In genomic region chr21:36199021-36199420, GRCh38 we compare ENCODE assay signal across 23 cellular contexts. TPM values are rescaled to one million over a fixed set of nuclear protein-coding genes. Genes with fewer than 3 reads are reported as not detected.
A peak's percentile ranks its signal among the peaks of the same experiment; 100 is the strongest.
DNase-seq lines count a peak whose midpoint lies in the region; ATAC-seq and TF ChIP-seq lines count a peak whose summit lies in the region.
"Had no signal": no experiment of that assay in that cellular context is flagged by ENCODE, and none has a peak within 500 bp of the region (broad histone marks: within the 10 kb centered on the region; RNA-seq: fewer than 3 reads in every experiment).

No MANE protein-coding gene starts in this region.

- no peaks in the 10 kb centered on the region for H3K79me2 ChIP-seq in trophoblast cell (ENCODE audit: control insufficient read depth, insufficient read depth, low read length, poor library complexity)

- H3K23ac ChIP-seq in trophoblast cell (ENCODE audit: low read length), result no peak overlapping the region

- H2BK120ac ChIP-seq in trophoblast cell (ENCODE audit: insufficient read depth, low read length, poor library complexity), result peak overlapping the region; percentile 20

- no peak overlapping the region for H3K4me2 ChIP-seq in trophoblast cell (ENCODE audit: low read length)
- H3K4me2 ChIP-seq: KMS-11 had no signal

- no peak overlapping the region for H3K4ac ChIP-seq in trophoblast cell (ENCODE audit: low read depth, low read length)

- H4K8ac ChIP-seq in trophoblast cell (ENCODE audit: low read depth, low read length), result no peak overlapping the region

- peak overlapping the region; percentile 39 for H4K91ac ChIP-seq in trophoblast cell (ENCODE audit: low read depth, low read length)

- no peak for TF ChIP-seq CTCF in transverse colon (IDR thresholded peaks at IDR 0.05)

- H3K4me3 ChIP-seq in ectodermal cell (ENCODE audit: insufficient read depth, low read depth, low read length) (no peak overlapping the region), trophoblast cell (ENCODE audit: low read depth, low read length) (no peak overlapping the region), transverse colon (no peak overlapping the region)
- H3K4me3 ChIP-seq: HAP-1 had no signal

- H3K27me3 ChIP-seq in ectodermal cell (ENCODE audit: control insufficient read depth, insufficient read depth, low read length, poor library complexity, severe bottlenecking) (no peaks in the 10 kb centered on the region), trophoblast cell (ENCODE audit: insufficient read depth, low read length) (no peaks in the 10 kb centered on the region), transverse colon (no peaks in the 10 kb centered on the region)
- H3K27me3 ChIP-seq: BE2C had no signal

- WGBS in ectodermal cell, 2 experiments, result 94 to 95% methylated on average over 9 of the region's 9 CpGs
- no CpG with 5 or more reads among the region's 9 CpGs for WGBS in trophoblast cell (ENCODE audit: extremely low coverage, insufficient coverage, insufficient read length)
- WGBS in transverse colon (ENCODE audit: low coverage in 1 of 2), 2 donors, result 48 to 63% methylated on average over 6 to 9 of the region's 9 CpGs

- no peak overlapping the region for H2AK5ac ChIP-seq in trophoblast cell (ENCODE audit: low read length)

- H3K79me1 ChIP-seq in trophoblast cell (ENCODE audit: low read length), result peaks cover 15% of the 10 kb centered on the region

- H2BK12ac ChIP-seq in trophoblast cell (ENCODE audit: low read length), result peak overlapping the region; percentile 42

- in situ Hi-C loops in transverse colon (cut with MboI; ENCODE audit: low pct_ligation_motif_present in 1 of 4, low pct_unique_long_range_greater_than_20kb in 1 of 4, low sequenced_read_pairs in 3 of 4), result no loop called here

- H4K12ac ChIP-seq in trophoblast cell (ENCODE audit: low read depth, low read length), result no peak overlapping the region

- no peak overlapping the region for H3K18ac ChIP-seq in trophoblast cell (ENCODE audit: low read length)

- no peak for TF ChIP-seq POLR2A in transverse colon (IDR thresholded peaks at IDR 0.05)

- H2BK5ac ChIP-seq in trophoblast cell (ENCODE audit: low read depth, low read length, poor library complexity), result no peak overlapping the region

- intact Hi-C loops in transverse colon (cut with DNase I; ENCODE audit: low total_unique reads), result no loop called here

- ATAC-seq in HG03439 (IDR thresholded peaks at IDR 0.05; ENCODE audit: unreplicated experiment) (no peak), HG02973 (IDR thresholded peaks at IDR 0.05; ENCODE audit: unreplicated experiment) (no peak)
- ATAC-seq: PC-3, Right ventricle myocardium inferior, T-cell had no signal

- peak; percentile 30 for DNase-seq in NCI-H2029 (lab: John Stamatoyannopoulos, UW)
- no peak for DNase-seq in trophoblast cell
- no peak for DNase-seq in transverse colon
- no peak for DNase-seq in NCI-H2227 (lab: John Stamatoyannopoulos, UW; ENCODE audit: unreplicated experiment)
- DNase-seq: BE2C; GOT3; NCI-H1048; NCI-H1417; NCI-H1694; NCI-H2081 treated with DMSO at 0.1 percent for 48 hours; NCI-H446 treated with DMSO at 0.1 percent for 48 hours; NCI-H526; NCI-H82; NK-92 treated with Interleukin-12 subunit alpha and Interleukin-12 subunit beta, amount 100 ng/mL, for 24 hours; PC-3; T-cell had no signal

- H3K36me3 ChIP-seq in ectodermal cell (ENCODE audit: control insufficient read depth, insufficient read depth, low read length), result no peaks in the 10 kb centered on the region
- H3K36me3 ChIP-seq in trophoblast cell (ENCODE audit: control insufficient read depth in 1 of 2, insufficient read depth in 2 of 2, low read length in 2 of 2), result peaks cover 4% of the 10 kb centered on the region in 2 experiments
- H3K36me3 ChIP-seq in transverse colon, result no peaks in the 10 kb centered on the region
- H3K36me3 ChIP-seq: BE2C, HAP-1 had no signal

- H3K9ac ChIP-seq in trophoblast cell (ENCODE audit: low read length), result no peak overlapping the region
- H3K9ac ChIP-seq: KMS-11 had no signal

- no peaks in the 10 kb centered on the region for H3K4me1 ChIP-seq in ectodermal cell (ENCODE audit: control insufficient read depth, insufficient read depth, low read length)
- H3K4me1 ChIP-seq in trophoblast cell (ENCODE audit: control insufficient read depth in 1 of 2, insufficient read depth in 2 of 2, low read length in 2 of 2), result peaks cover 18 to 21% of the 10 kb centered on the region in 2 experiments
- H3K4me1 ChIP-seq in transverse colon, result peaks cover 0 to 24% (median 8%) of the 10 kb centered on the region in 4 donors
- H3K4me1 ChIP-seq: BE2C, HAP-1 had no signal

- H2AFZ ChIP-seq in trophoblast cell (ENCODE audit: insufficient read depth, low read length, poor library complexity), result no peak overlapping the region

- H3K14ac ChIP-seq in trophoblast cell (ENCODE audit: low read length), result no peak overlapping the region

- H3K27ac ChIP-seq in ectodermal cell (ENCODE audit: insufficient read depth, low read depth, low read length, poor library complexity, severe bottlenecking) (peak overlapping the region; percentile 8), trophoblast cell (ENCODE audit: low read depth, low read length) (no peak overlapping the region), transverse colon (peak overlapping the region; percentile 26 to 56 (median 38))
- H3K27ac ChIP-seq: HL-60, KMS-11 had no signal

- TF ChIP-seq EP300 in transverse colon (IDR thresholded peaks at IDR 0.05; ENCODE audit: low read depth), result no peak

- H3K9me3 ChIP-seq in ectodermal cell (ENCODE audit: control insufficient read depth, low read length), result no peaks in the 10 kb centered on the region
- no peaks in the 10 kb centered on the region for H3K9me3 ChIP-seq in trophoblast cell (ENCODE audit: insufficient read depth, low read depth, low read length)
- no peaks in the 10 kb centered on the region for H3K9me3 ChIP-seq in transverse colon
- H3K9me3 ChIP-seq: BE2C, HAP-1 had no signal

RNA-seq across cellular contexts. Expression of gene DOP1B, which starts 42.4 kb away (rescaled TPM):
- polyA plus RNA-seq in ectodermal cell (2013, experiment 1 of 4), result 9.4 TPM
- 11.6 TPM for polyA plus RNA-seq in ectodermal cell (2013, experiment 2 of 4)
- polyA plus RNA-seq in ectodermal cell (2013, experiment 3 of 4), result 7.6 TPM
- 8.2 TPM for polyA plus RNA-seq in ectodermal cell (2013, experiment 4 of 4)
- polyA plus RNA-seq in trophoblast cell (2013), result 26.7 and 27.3 TPM in 2 replicates
- 10 to 100 TPM; 49.4 to 74.4 (median 61.0) TPM for total RNA-seq in transverse colon
